ENCODE assay signal across 8 cellular contexts in genomic region chr18:56638232-56639093, GRCh38.
DNase-seq lines count a peak whose midpoint lies in the region; ATAC-seq and TF ChIP-seq lines count a peak whose summit lies in the region.

TSS of gene TXNL1 (minus strand) at chr18:56638592. CDS start at chr18:56638440, 152 bp downstream.

- H3K27me3 ChIP-seq in HAP-1 (ENCODE audit: low read depth) (no peaks in the 10 kb centered on the region), MM.1S (replicated peaks; ENCODE audit: insufficient read depth, low read length) (no peaks in the 10 kb centered on the region)

- H3F3A ChIP-seq in MM.1S (ENCODE audit: insufficient read depth, low read length) = peaks cover 12% of the 10 kb centered on the region; the same call in 1 of the 2 replicates

- peak within 1 kb of the TSS; percentile 98 for H3K9ac ChIP-seq in MM.1S (ENCODE audit: low read length)

- H3K4me1 ChIP-seq in HAP-1 = peaks cover 6% of the 10 kb centered on the region; the same call in 1 of the 2 replicates
- 0 out of 2 replicates have a peak, but pooled peaks cover 16% of the 10 kb centered on the region for H3K4me1 ChIP-seq in MM.1S (ENCODE audit: low read length)

- H3K36me3 Mint-ChIP-seq in nephron progenitor cell (ENCODE audit: low read depth) = peaks cover 33% of the 10 kb centered on the region

- H3K27ac Mint-ChIP-seq in nephron progenitor cell = peak within 1 kb of the TSS; percentile 100
- H3K27ac Mint-ChIP-seq in stimulated activated naive CD8-positive, alpha-beta T cell treated with anti-CD3 and anti-CD28 coated beads, Interleukin-15, amount 100 ng/mL, for 72 hours = peak within 1 kb of the TSS; percentile 99

- no peak for TF ChIP-seq CTCF in MM.1S (IDR thresholded peaks at IDR 0.05; ENCODE audit: low read length)
- TF ChIP-seq CTCF in nephron progenitor cell (IDR thresholded peaks at IDR 0.05) = no peak

- peak within 1 kb of the TSS; percentile 75 for H2AFZ ChIP-seq in MM.1S (ENCODE audit: low read length)

- in situ Hi-C loops in HAP-1 (cut with MboI; ENCODE audit: low sequenced_read_pairs) = no loop called here

- DNase-seq in ELR (ENCODE audit: low read depth) (peak; percentile 99), HAP-1 (ENCODE audit: low spot score in 2 of 2) (peak; percentile 98 to 100), MM.1S (peak; percentile 100), SIG-M5 (lab: John Stamatoyannopoulos, UW) (peak; percentile 79), activated gamma-delta T cell (lab: John Stamatoyannopoulos, UW) (peak; percentile 97), fibroblast of the conjunctiva (ENCODE audit: low read depth) (peak; percentile 98), nephron progenitor cell (peak; percentile 98)
- peak; percentile 96 to 98 for DNase-seq in stimulated activated naive CD8-positive, alpha-beta T cell treated with anti-CD3 and anti-CD28 coated beads, Interleukin-15, amount 100 ng/mL, for 72 hours

- H3K27ac ChIP-seq in MM.1S (ENCODE audit: low read length) = peak within 1 kb of the TSS; percentile 90

- peaks cover 41% of the 10 kb centered on the region for H3K4me1 Mint-ChIP-seq in nephron progenitor cell
- H3K4me1 Mint-ChIP-seq in stimulated activated naive CD8-positive, alpha-beta T cell treated with anti-CD3 and anti-CD28 coated beads, Interleukin-15, amount 100 ng/mL, for 72 hours = peaks cover 35% of the 10 kb centered on the region

- H3K4me3 ChIP-seq in HAP-1 (peak within 1 kb of the TSS; percentile 94), MM.1S (ENCODE audit: low read length) (peak within 1 kb of the TSS; percentile 99)

- peaks cover 50% of the 10 kb centered on the region for H3K79me2 ChIP-seq in MM.1S (ENCODE audit: low read length)

- peaks cover 23% of the 10 kb centered on the region; the same call in 1 of the 2 replicates for H4K20me1 ChIP-seq in MM.1S (ENCODE audit: insufficient read depth, low read length)

- H3K9me2 ChIP-seq in MM.1S (replicated peaks; ENCODE audit: insufficient read depth, low read length) = no peaks in the 10 kb centered on the region

- H3K27me3 Mint-ChIP-seq in nephron progenitor cell (ENCODE audit: low read depth, poor library complexity) = peaks cover 18% of the 10 kb centered on the region
- no peaks in the 10 kb centered on the region for H3K27me3 Mint-ChIP-seq in stimulated activated naive CD8-positive, alpha-beta T cell treated with anti-CD3 and anti-CD28 coated beads, Interleukin-15, amount 100 ng/mL, for 72 hours

- peaks cover 13% of the 10 kb centered on the region for H3K36me3 ChIP-seq in HAP-1 (replicated peaks)
- 0 out of 2 replicates have a peak, but pooled peaks cover 3% of the 10 kb centered on the region for H3K36me3 ChIP-seq in MM.1S (replicated peaks; ENCODE audit: insufficient read depth, low read length)

- H3K4me3 Mint-ChIP-seq in nephron progenitor cell = peak within 1 kb of the TSS; percentile 99
- H3K4me3 Mint-ChIP-seq in stimulated activated naive CD8-positive, alpha-beta T cell treated with anti-CD3 and anti-CD28 coated beads, Interleukin-15, amount 100 ng/mL, for 72 hours = peak within 1 kb of the TSS; percentile 100

- ATAC-seq in stimulated activated naive CD8-positive, alpha-beta T cell treated with anti-CD3 and anti-CD28 coated beads, Interleukin-15, amount 100 ng/mL, for 72 hours = peak; percentile 97

- H3K9me3 Mint-ChIP-seq in nephron progenitor cell = peaks cover 10% of the 10 kb centered on the region
- peaks cover 6 to 9% of the 10 kb centered on the region in 2 donors for H3K9me3 Mint-ChIP-seq in stimulated activated naive CD8-positive, alpha-beta T cell treated with anti-CD3 and anti-CD28 coated beads, Interleukin-15, amount 100 ng/mL, for 72 hours

- H3K4me2 ChIP-seq in MM.1S (ENCODE audit: low read depth, low read length) = peak within 1 kb of the TSS; percentile 85

- no peaks in the 10 kb centered on the region for H3K9me3 ChIP-seq in HAP-1
- H3K9me3 ChIP-seq in MM.1S (replicated peaks; ENCODE audit: insufficient read depth, low read length) = no peaks in the 10 kb centered on the region

Comparison
In these comparisons a context has a peak if more than half of its experiments do, and no peak if none do; other contexts are left out.
1. Peak in every context shown above with its lines: DNase-seq, ATAC-seq, H3K4me3 ChIP-seq and H3K27ac ChIP-seq.